Comparison of ENCODE assay signal across 1 cellular context in the genomic region with DNA sequence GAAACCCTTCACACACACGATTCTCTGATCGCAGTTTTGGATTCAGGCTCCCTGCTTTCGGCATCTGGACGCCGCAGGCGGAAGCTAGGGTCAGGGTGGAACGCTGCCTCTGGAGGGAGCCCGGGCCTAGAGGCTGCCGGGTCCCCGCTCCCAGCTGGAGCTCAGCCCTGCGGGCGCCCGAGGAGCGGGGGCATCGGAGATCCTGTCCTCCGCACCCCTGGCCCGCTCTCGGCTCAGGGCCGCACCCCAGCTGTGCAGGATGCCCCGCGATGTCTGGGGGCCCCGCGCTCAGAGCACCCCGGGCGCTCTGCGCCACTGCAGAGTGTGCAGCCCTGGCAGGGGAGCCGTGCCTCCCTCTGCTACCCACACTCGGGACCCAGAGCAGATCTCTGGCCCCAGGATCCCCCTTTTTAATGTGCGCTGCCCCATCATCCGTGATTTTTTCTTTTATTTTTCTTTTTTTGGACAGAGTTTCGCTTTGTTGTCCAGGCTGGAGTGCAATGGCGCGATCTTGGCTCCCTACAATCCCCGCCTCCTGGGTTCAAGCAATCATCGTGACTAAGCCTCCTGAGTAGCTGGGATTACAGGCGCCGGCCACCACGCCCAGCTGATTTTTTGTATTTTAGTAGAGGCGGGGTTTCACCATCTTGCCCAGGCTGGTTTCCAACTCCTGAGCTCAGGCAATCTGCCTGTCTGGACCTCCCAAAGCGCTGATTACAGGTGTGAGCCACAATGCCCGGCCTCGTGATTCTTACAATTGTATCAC.
TF ChIP-seq lines count a peak whose summit lies in the region.

No MANE protein-coding gene starts in this region.

TF ChIP-seq in WTC11, 78 proteins besides CTCF, POLR2A, EP300 and RAD21 (continued from another document):
- TF ChIP-seq, protein P1, sequence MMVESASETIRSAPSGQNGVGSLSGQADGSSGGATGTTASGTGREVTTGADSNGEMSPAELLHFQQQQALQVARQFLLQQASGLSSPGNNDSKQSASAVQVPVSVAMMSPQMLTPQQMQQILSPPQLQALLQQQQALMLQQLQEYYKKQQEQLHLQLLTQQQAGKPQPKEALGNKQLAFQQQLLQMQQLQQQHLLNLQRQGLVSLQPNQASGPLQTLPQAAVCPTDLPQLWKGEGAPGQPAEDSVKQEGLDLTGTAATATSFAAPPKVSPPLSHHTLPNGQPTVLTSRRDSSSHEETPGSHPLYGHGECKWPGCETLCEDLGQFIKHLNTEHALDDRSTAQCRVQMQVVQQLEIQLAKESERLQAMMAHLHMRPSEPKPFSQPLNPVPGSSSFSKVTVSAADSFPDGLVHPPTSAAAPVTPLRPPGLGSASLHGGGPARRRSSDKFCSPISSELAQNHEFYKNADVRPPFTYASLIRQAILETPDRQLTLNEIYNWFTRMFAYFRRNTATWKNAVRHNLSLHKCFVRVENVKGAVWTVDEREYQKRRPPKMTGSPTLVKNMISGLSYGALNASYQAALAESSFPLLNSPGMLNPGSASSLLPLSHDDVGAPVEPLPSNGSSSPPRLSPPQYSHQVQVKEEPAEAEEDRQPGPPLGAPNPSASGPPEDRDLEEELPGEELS (CRISPR knock-in tag; IDR thresholded peaks at IDR 0.05) = no peak
- TF ChIP-seq, protein P2, sequence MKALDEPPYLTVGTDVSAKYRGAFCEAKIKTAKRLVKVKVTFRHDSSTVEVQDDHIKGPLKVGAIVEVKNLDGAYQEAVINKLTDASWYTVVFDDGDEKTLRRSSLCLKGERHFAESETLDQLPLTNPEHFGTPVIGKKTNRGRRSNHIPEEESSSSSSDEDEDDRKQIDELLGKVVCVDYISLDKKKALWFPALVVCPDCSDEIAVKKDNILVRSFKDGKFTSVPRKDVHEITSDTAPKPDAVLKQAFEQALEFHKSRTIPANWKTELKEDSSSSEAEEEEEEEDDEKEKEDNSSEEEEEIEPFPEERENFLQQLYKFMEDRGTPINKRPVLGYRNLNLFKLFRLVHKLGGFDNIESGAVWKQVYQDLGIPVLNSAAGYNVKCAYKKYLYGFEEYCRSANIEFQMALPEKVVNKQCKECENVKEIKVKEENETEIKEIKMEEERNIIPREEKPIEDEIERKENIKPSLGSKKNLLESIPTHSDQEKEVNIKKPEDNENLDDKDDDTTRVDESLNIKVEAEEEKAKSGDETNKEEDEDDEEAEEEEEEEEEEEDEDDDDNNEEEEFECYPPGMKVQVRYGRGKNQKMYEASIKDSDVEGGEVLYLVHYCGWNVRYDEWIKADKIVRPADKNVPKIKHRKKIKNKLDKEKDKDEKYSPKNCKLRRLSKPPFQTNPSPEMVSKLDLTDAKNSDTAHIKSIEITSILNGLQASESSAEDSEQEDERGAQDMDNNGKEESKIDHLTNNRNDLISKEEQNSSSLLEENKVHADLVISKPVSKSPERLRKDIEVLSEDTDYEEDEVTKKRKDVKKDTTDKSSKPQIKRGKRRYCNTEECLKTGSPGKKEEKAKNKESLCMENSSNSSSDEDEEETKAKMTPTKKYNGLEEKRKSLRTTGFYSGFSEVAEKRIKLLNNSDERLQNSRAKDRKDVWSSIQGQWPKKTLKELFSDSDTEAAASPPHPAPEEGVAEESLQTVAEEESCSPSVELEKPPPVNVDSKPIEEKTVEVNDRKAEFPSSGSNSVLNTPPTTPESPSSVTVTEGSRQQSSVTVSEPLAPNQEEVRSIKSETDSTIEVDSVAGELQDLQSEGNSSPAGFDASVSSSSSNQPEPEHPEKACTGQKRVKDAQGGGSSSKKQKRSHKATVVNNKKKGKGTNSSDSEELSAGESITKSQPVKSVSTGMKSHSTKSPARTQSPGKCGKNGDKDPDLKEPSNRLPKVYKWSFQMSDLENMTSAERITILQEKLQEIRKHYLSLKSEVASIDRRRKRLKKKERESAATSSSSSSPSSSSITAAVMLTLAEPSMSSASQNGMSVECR (CRISPR knock-in tag; IDR thresholded peaks at IDR 0.05; ENCODE audit: borderline replicate concordance) = no peak
- TF ChIP-seq ZNF671 (CRISPR knock-in tag; IDR thresholded peaks at IDR 0.05) = no peak
- no peak for TF ChIP-seq ETV6 (CRISPR knock-in tag; IDR thresholded peaks at IDR 0.05)
- TF ChIP-seq, protein P3, sequence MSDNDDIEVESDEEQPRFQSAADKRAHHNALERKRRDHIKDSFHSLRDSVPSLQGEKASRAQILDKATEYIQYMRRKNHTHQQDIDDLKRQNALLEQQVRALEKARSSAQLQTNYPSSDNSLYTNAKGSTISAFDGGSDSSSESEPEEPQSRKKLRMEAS (CRISPR knock-in tag; IDR thresholded peaks at IDR 0.05) = no peak
- TF ChIP-seq FOXJ3 (CRISPR knock-in tag; IDR thresholded peaks at IDR 0.05; ENCODE audit: borderline replicate concordance) = no peak
- no peak for TF ChIP-seq TEAD4 (CRISPR knock-in tag; IDR thresholded peaks at IDR 0.05)
